ENCODE assay signal across 8 cellular contexts in genomic region chr5:140647042-140647341, GRCh38. TPM values are rescaled to one million over a fixed set of nuclear protein-coding genes. Genes with fewer than 3 reads are reported as not detected.
DNase-seq lines count a peak whose midpoint lies in the region; ATAC-seq, FAIRE-seq and TF ChIP-seq lines count a peak whose summit lies in the region.

No MANE protein-coding gene starts in this region.

- intact Hi-C loops in breast epithelium (cut with DNase I; ENCODE audit: low total_unique reads) = no loop called here

- no peaks in the 10 kb centered on the region for H3K9me3 ChIP-seq in breast epithelium
- H3K9me3 ChIP-seq in mesodermal cell (ENCODE audit: control insufficient read depth, low read length) = no peaks in the 10 kb centered on the region

- no peak for TF ChIP-seq CTCF in breast epithelium (IDR thresholded peaks at IDR 0.05)

- H3K27me3 ChIP-seq in breast epithelium = no peaks in the 10 kb centered on the region

- H3K4me3 ChIP-seq in breast epithelium (peak overlapping the region; percentile 76 to 91 (median 88)), mesodermal cell (ENCODE audit: extremely low read depth, insufficient read depth, low read length, poor library complexity, severe bottlenecking) (peak overlapping the region; percentile 90)

- no peak for TF ChIP-seq POLR2A in breast epithelium (IDR thresholded peaks at IDR 0.05)
- no peak for TF ChIP-seq POLR2A in GM12891 (IDR thresholded peaks at IDR 0.05; ENCODE audit: low read depth, low read length)

- peaks cover 5% of the 10 kb centered on the region for H3K36me3 ChIP-seq in breast epithelium
- H3K36me3 ChIP-seq in mesodermal cell (ENCODE audit: control insufficient read depth, insufficient read depth, low read length) = peaks cover 59% of the 10 kb centered on the region

- 3 to 5% methylated on average over 19 of the region's 19 CpGs for WGBS in mesodermal cell (ENCODE audit: insufficient coverage in 2 of 2), 2 experiments

- no peak for FAIRE-seq in GM12891 (lab: Jason Lieb, UNC)

- H3K27ac ChIP-seq in breast epithelium (peak overlapping the region; percentile 85 to 91), mesodermal cell (ENCODE audit: low read depth, low read length, severe bottlenecking) (peak overlapping the region; percentile 41)

- H3K4me1 ChIP-seq in breast epithelium (peaks cover 2 to 18% of the 10 kb centered on the region in 2 donors), mesodermal cell (ENCODE audit: control insufficient read depth, insufficient read depth, low read length, poor library complexity, severe bottlenecking) (peaks cover 6% of the 10 kb centered on the region)

- ATAC-seq in HG03135 (IDR thresholded peaks at IDR 0.05; ENCODE audit: unreplicated experiment) = peak; percentile 29
- no peak for ATAC-seq in HG02588 (IDR thresholded peaks at IDR 0.05; ENCODE audit: unreplicated experiment)
- ATAC-seq in GM21786 (IDR thresholded peaks at IDR 0.05; ENCODE audit: unreplicated experiment) = no peak

- DNase-seq in AG08396 (ENCODE audit: low spot score) = peak; percentile 27
- DNase-seq in breast epithelium (ENCODE audit: low spot score in 2 of 2) = no peak
- DNase-seq in NCI-H226 = no peak
- DNase-seq in GM12891 (ENCODE audit: insufficient read length, low spot score) = no peak

TF ChIP-seq in GM12891, 5 proteins besides CTCF, POLR2A, EP300 and RAD21:
- no peak for TF ChIP-seq TAF1 (IDR thresholded peaks at IDR 0.05; ENCODE audit: low read depth, low read length)
- TF ChIP-seq PAX5 (IDR thresholded peaks at IDR 0.05; ENCODE audit: insufficient read depth, low read length, severe bottlenecking) = no peak
- TF ChIP-seq SPI1 (IDR thresholded peaks at IDR 0.05; ENCODE audit: low read depth, low read length) = no peak
- TF ChIP-seq POU2F2 (IDR thresholded peaks at IDR 0.05; ENCODE audit: low read depth, low read length) = no peak
- no peak for TF ChIP-seq POLR2AphosphoS5 (IDR thresholded peaks at IDR 0.05; ENCODE audit: low read depth, low read length)

RNA-seq across cellular contexts. Expression of gene NDUFA2, which starts 0.4 kb away (rescaled TPM):
- total RNA-seq in breast epithelium = 10 to 100 TPM; 60.0 to 68.2 (median 67.8) TPM
- polyA plus RNA-seq in mesodermal cell (2013, experiment 1 of 2) = 104 TPM
- polyA plus RNA-seq in mesodermal cell (2013, experiment 2 of 2) = 96.7 TPM
- 200 TPM for polyA plus RNA-seq in GM12891 (2012; ENCODE audit: low read depth, missing spikeins)

RNA-seq across cellular contexts. Expression of gene IK, which starts 0.6 kb away (rescaled TPM):
- 100 to 1,000 TPM; 113 to 146 (median 138) TPM for total RNA-seq in breast epithelium
- polyA plus RNA-seq in mesodermal cell (2013, experiment 1 of 2) = 99.4 TPM
- 97.7 TPM for polyA plus RNA-seq in mesodermal cell (2013, experiment 2 of 2)
- 99.2 TPM for polyA plus RNA-seq in GM12891 (2012; ENCODE audit: low read depth, missing spikeins)

RNA-seq across cellular contexts. Expression of gene TMCO6, which starts 7.7 kb away (rescaled TPM):
- total RNA-seq in breast epithelium = 10 to 100 TPM; 23.0 to 45.4 (median 34.1) TPM
- 15.0 TPM for polyA plus RNA-seq in mesodermal cell (2013, experiment 1 of 2)
- 11.4 TPM for polyA plus RNA-seq in mesodermal cell (2013, experiment 2 of 2)
- polyA plus RNA-seq in GM12891 (2012; ENCODE audit: low read depth, missing spikeins) = 11.1 TPM

RNA-seq across cellular contexts. Expression of gene CD14, which starts 14.0 kb away (rescaled TPM):
- total RNA-seq in breast epithelium = 100 to 1,000 TPM in 1 of 3 donors, 10 to 100 TPM in 2; 46.9 to 119 (median 65.7) TPM
- polyA plus RNA-seq in mesodermal cell (2013, experiment 1 of 2) = 4.6 TPM
- 4.1 TPM for polyA plus RNA-seq in mesodermal cell (2013, experiment 2 of 2)
- polyA plus RNA-seq in GM12891 (2012; ENCODE audit: low read depth, missing spikeins) = 0.15 TPM

RNA-seq across cellular contexts. Expression of gene WDR55, which starts 17.7 kb away (rescaled TPM):
- 10 to 100 TPM; 20.0 to 25.6 (median 25.3) TPM for total RNA-seq in breast epithelium
- polyA plus RNA-seq in mesodermal cell (2013, experiment 1 of 2) = 18.6 TPM
- polyA plus RNA-seq in mesodermal cell (2013, experiment 2 of 2) = 14.3 TPM
- polyA plus RNA-seq in GM12891 (2012; ENCODE audit: low read depth, missing spikeins) = 14.2 TPM
